9 cellular contexts compared by ENCODE assay signal in genomic region chr18:63137999-63138448, GRCh38.
DNase-seq lines count a peak whose midpoint lies in the region; ATAC-seq and TF ChIP-seq lines count a peak whose summit lies in the region.
"Had no signal": no experiment of that assay in that cellular context is flagged by ENCODE, and none has a peak within 500 bp of the region (broad histone marks: within the 10 kb centered on the region; RNA-seq: fewer than 3 reads in every experiment).

No MANE protein-coding gene starts in this region.

- H3K27ac ChIP-seq in coronary artery (no peak overlapping the region), skeletal muscle tissue (ENCODE audit: low read depth, low read length) (peak overlapping the region; percentile 77)
- H3K27ac ChIP-seq: 22Rv1 had no signal

- TF ChIP-seq CTCF in coronary artery (IDR thresholded peaks at IDR 0.05): no peak
- TF ChIP-seq CTCF in GM13977 (IDR thresholded peaks at IDR 0.05; ENCODE audit: extremely low read depth, insufficient read depth, missing control alignments): no peak

- peak overlapping the region; percentile 68 to 86 (median 84) for H3K9ac ChIP-seq in skeletal muscle tissue (ENCODE audit: low read depth in 1 of 3, low read length in 3 of 3)

- peak overlapping the region; percentile 21 for H3K4me3 ChIP-seq in coronary artery
- peak overlapping the region; percentile 72 to 82 (median 80) for H3K4me3 ChIP-seq in skeletal muscle tissue (ENCODE audit: low read length in 3 of 3)

- H3K9me3 ChIP-seq in skeletal muscle tissue (ENCODE audit: control insufficient read depth in 3 of 3, low read length in 3 of 3): no peaks in the 10 kb centered on the region

- ATAC-seq in HG03442 (IDR thresholded peaks at IDR 0.05; ENCODE audit: unreplicated experiment): no peak

- in situ Hi-C loops in GM13977 (cut with MboI; ENCODE audit: low pct_unique_long_range_greater_than_20kb, low sequenced_read_pairs, unreplicated experiment): loop anchor here (25.0 kb wide), 2 partner anchors 126 to 299 kb away; no protein-coding TSS in a partner anchor

- H3K36me3 ChIP-seq in skeletal muscle tissue (ENCODE audit: control insufficient read depth in 3 of 3, insufficient read depth in 3 of 3, low read length in 3 of 3): no peaks in the 10 kb centered on the region

- DNase-seq in DMS53 (lab: John Stamatoyannopoulos, UW) (peak; percentile 64), DMS53 treated with DMSO at 0.1 percent for 48 hours (lab: John Stamatoyannopoulos, UW; ENCODE audit: unreplicated experiment) (no peak), RPMI8226 (peak; percentile 77), coronary artery (ENCODE audit: low spot score) (no peak), GM13977 (ENCODE audit: low spot score) (no peak), RKO (ENCODE audit: low spot score) (no peak)

- H3K27me3 ChIP-seq in skeletal muscle tissue (ENCODE audit: control insufficient read depth in 3 of 3, insufficient read depth in 3 of 3, low read length in 3 of 3): no peaks in the 10 kb centered on the region

- H3K4me1 ChIP-seq in skeletal muscle tissue (ENCODE audit: control insufficient read depth in 3 of 3, insufficient read depth in 3 of 3, low read length in 3 of 3): peaks cover 38 to 59% (median 49%) of the 10 kb centered on the region in 3 donors

Comparison
In these comparisons a context has a peak if more than half of its experiments do, and no peak if none do; other contexts are left out.
1. DNase-seq: peak in DMS53 (single experiment) and RPMI8226 (single experiment); none in DMS53 treated with DMSO at 0.1 percent for 48 hours (single experiment), coronary artery (single experiment), GM13977 (single experiment) and RKO (single experiment).